Comparison of ENCODE assay signal across 11 cellular contexts in genomic region chr2:73174941-73175662, GRCh38. TPM values are rescaled to one million over a fixed set of nuclear protein-coding genes. Genes with fewer than 3 reads are reported as not detected.
DNase-seq lines count a peak whose midpoint lies in the region; ATAC-seq and TF ChIP-seq lines count a peak whose summit lies in the region.
"Had no signal": no experiment of that assay in that cellular context is flagged by ENCODE, and none has a peak within 500 bp of the region (broad histone marks: within the 10 kb centered on the region; RNA-seq: fewer than 3 reads in every experiment).

No MANE protein-coding gene starts in this region.

- no peak for ATAC-seq in HG03460 (IDR thresholded peaks at IDR 0.05; ENCODE audit: unreplicated experiment)
- ATAC-seq in HG02610 (IDR thresholded peaks at IDR 0.05; ENCODE audit: unreplicated experiment) = no peak
- ATAC-seq: Panc1 had no signal

- no peaks in the 10 kb centered on the region for H3K36me3 Mint-ChIP-seq in IgD-negative memory B cell

- H3K4me3 Mint-ChIP-seq in IgD-negative memory B cell = peak overlapping the region; percentile 41 to 65 (median 46)

- H3K9me3 ChIP-seq in esophagus squamous epithelium (no peaks in the 10 kb centered on the region), neuron (ENCODE audit: low read length) (no peaks in the 10 kb centered on the region)
- H3K9me3 ChIP-seq: thyroid gland had no signal

- TF ChIP-seq CTCF in AG09309 (IDR thresholded peaks at IDR 0.05; ENCODE audit: control insufficient read depth, insufficient read depth, low read depth, low read length, missing control alignments) (no peak), esophagus squamous epithelium (IDR thresholded peaks at IDR 0.05) (no peak)

- WGBS in esophagus squamous epithelium, 2 donors = 42 to 88% methylated on average over 4 to 15 of the region's 25 CpGs

- H3K9me3 Mint-ChIP-seq in IgD-negative memory B cell = peaks cover 0 to 2% (median 0%) of the 10 kb centered on the region in 3 donors

- peaks cover 7 to 9% (median 8%) of the 10 kb centered on the region in 3 donors for H3K4me1 Mint-ChIP-seq in IgD-negative memory B cell

- DNase-seq in AG09309 (ENCODE audit: low read depth) = no peak
- no peak for DNase-seq in esophagus squamous epithelium (lab: John Stamatoyannopoulos, UW)
- DNase-seq in RKO (ENCODE audit: low spot score) = no peak
- DNase-seq in HPDE6-E6E7 (ENCODE audit: extremely low spot score) = no peak

- intact Hi-C loops in esophagus squamous epithelium (cut with DNase I) = loop anchor here (10.0 kb wide), 1 partner anchor 280 kb away; no protein-coding TSS in a partner anchor

- no peak for TF ChIP-seq POLR2A in esophagus squamous epithelium (IDR thresholded peaks at IDR 0.05)

- H3K4me1 ChIP-seq in esophagus squamous epithelium (peaks cover 17 to 32% (median 21%) of the 10 kb centered on the region in 3 donors), neuron (ENCODE audit: insufficient read depth, low read length) (peaks cover 5% of the 10 kb centered on the region)

- H3K27ac Mint-ChIP-seq in IgD-negative memory B cell = no peak overlapping the region

- H2AFZ ChIP-seq in neuron (ENCODE audit: low read depth, low read length) = peak overlapping the region; percentile 50

- H3K4me3 ChIP-seq in AG09309 (ENCODE audit: control insufficient read depth, low read depth, low read length) (peak overlapping the region; percentile 36), esophagus squamous epithelium (peak overlapping the region; percentile 25 to 73 (median 58)), neuron (ENCODE audit: low read length) (peak overlapping the region; percentile 21)

- H3K27ac ChIP-seq in esophagus squamous epithelium = peak overlapping the region in 2 of 4 donors; percentile 85 to 90

- H3K27me3 ChIP-seq in esophagus squamous epithelium (peaks cover 0 to 74% (median 2%) of the 10 kb centered on the region in 4 donors), neuron (ENCODE audit: insufficient read depth, low read length) (peaks cover 48% of the 10 kb centered on the region)
- H3K27me3 ChIP-seq: thyroid gland had no signal

- H3K36me3 ChIP-seq in esophagus squamous epithelium (no peaks in the 10 kb centered on the region), neuron (ENCODE audit: insufficient read depth, low read length) (no peaks in the 10 kb centered on the region)
- H3K36me3 ChIP-seq: thyroid gland had no signal

- H3K27me3 Mint-ChIP-seq in IgD-negative memory B cell = peaks cover 29% of the 10 kb centered on the region

RNA-seq across cellular contexts. Expression of gene NOTO, which starts 27.3 kb away (rescaled TPM):
- polyA plus RNA-seq in IgD-negative memory B cell = not detected
- not detected for total RNA-seq in esophagus squamous epithelium
- total RNA-seq: myocyte, thyroid gland had no signal

RNA-seq across cellular contexts. Expression of gene SMYD5, which starts 38.9 kb away (rescaled TPM):
- 27.4 TPM for polyA plus RNA-seq in IgD-negative memory B cell
- 10 to 100 TPM in 3 of 4 donors, 1 to 10 TPM in 1; 5.6 to 22.1 (median 17.6) TPM for total RNA-seq in esophagus squamous epithelium

RNA-seq across cellular contexts. Expression of gene PRADC1, which starts 57.9 kb away (rescaled TPM):
- 12.4 TPM for polyA plus RNA-seq in IgD-negative memory B cell
- total RNA-seq in esophagus squamous epithelium = 10 to 100 TPM; 19.2 to 32.8 (median 29.3) TPM

RNA-seq across cellular contexts. Expression of gene CCT7, which starts 59.0 kb away (rescaled TPM):
- polyA plus RNA-seq in IgD-negative memory B cell = 242 TPM
- total RNA-seq in esophagus squamous epithelium = 100 to 1,000 TPM; 149 to 246 (median 217) TPM
